In genomic region chr1:229887043-229887822, GRCh38 we compare ENCODE assay signal across 13 cellular contexts.
DNase-seq lines count a peak whose midpoint lies in the region; ATAC-seq, FAIRE-seq and TF ChIP-seq lines count a peak whose summit lies in the region.
"Had no signal": no experiment of that assay in that cellular context is flagged by ENCODE, and none has a peak within 500 bp of the region (broad histone marks: within the 10 kb centered on the region; RNA-seq: fewer than 3 reads in every experiment).

No MANE protein-coding gene starts in this region.

- DNase-seq in EH (ENCODE audit: low read depth), result peak; percentile 23
- peak; percentile 30 for DNase-seq in NCI-H226
- DNase-seq in esophagus muscularis mucosa (ENCODE audit: extremely low spot score), result peak; percentile 84
- peak; percentile 34 for DNase-seq in myocyte (ENCODE audit: low read depth)
- DNase-seq in H54 (ENCODE audit: insufficient read length, low spot score), result no peak
- no peak for DNase-seq in stimulated activated naive CD4-positive, alpha-beta T cell (lab: John Stamatoyannopoulos, UW)
- no peak for DNase-seq in GF-D8 (lab: John Stamatoyannopoulos, UW)
- DNase-seq: activated CD4-positive, alpha-beta T cell treated with anti-CD3 and anti-CD28 coated beads for 4 hours; DMS79; H9; NCI-H1092 treated with DMSO at 0.1 percent for 48 hours; NCI-H774 had no signal

- TF ChIP-seq EP300 in esophagus muscularis mucosa (IDR thresholded peaks at IDR 0.05), result peak; percentile 31

- H3K27ac ChIP-seq in esophagus muscularis mucosa (replicated peaks in 1 of 4), result peak overlapping the region; percentile 73 to 83 (median 78)

- intact Hi-C loops in esophagus muscularis mucosa (cut with DNase I), result loop anchor here (10.0 kb wide), 1 partner anchor 178 kb away; the partner anchor contains the start of gene GALNT2

- WGBS in esophagus muscularis mucosa, result 59% methylated on average over 3 of the region's 3 CpGs

- H3K4me3 ChIP-seq in esophagus muscularis mucosa, result no peak overlapping the region

- TF ChIP-seq CTCF in esophagus muscularis mucosa (IDR thresholded peaks at IDR 0.05), result no peak

- H3K27me3 ChIP-seq in esophagus muscularis mucosa, result no peaks in the 10 kb centered on the region

- FAIRE-seq in H54 (lab: Jason Lieb, UNC), result no peak

- no peaks in the 10 kb centered on the region for H3K9me3 ChIP-seq in esophagus muscularis mucosa

- no peaks in the 10 kb centered on the region for H3K36me3 ChIP-seq in esophagus muscularis mucosa

- TF ChIP-seq POLR2A in esophagus muscularis mucosa (IDR thresholded peaks at IDR 0.05; ENCODE audit: low read depth) (no peak), H54 (IDR thresholded peaks at IDR 0.05; ENCODE audit: low read depth, low read length) (no peak)

- ATAC-seq in HG03159 (IDR thresholded peaks at IDR 0.05; ENCODE audit: unreplicated experiment), result no peak

- peaks cover 14 to 57% (median 47%) of the 10 kb centered on the region in 4 donors for H3K4me1 ChIP-seq in esophagus muscularis mucosa

Comparison
In these comparisons a context has a peak if more than half of its experiments do, and no peak if none do; other contexts are left out.
1. DNase-seq: peak in EH (single experiment), NCI-H226 (single experiment), esophagus muscularis mucosa (single experiment) and myocyte (single experiment); none in H54 (single experiment), stimulated activated naive CD4-positive, alpha-beta T cell (0 of 6) and GF-D8 (single experiment).